ENCODE assay signal across 27 cellular contexts in the genomic region with DNA sequence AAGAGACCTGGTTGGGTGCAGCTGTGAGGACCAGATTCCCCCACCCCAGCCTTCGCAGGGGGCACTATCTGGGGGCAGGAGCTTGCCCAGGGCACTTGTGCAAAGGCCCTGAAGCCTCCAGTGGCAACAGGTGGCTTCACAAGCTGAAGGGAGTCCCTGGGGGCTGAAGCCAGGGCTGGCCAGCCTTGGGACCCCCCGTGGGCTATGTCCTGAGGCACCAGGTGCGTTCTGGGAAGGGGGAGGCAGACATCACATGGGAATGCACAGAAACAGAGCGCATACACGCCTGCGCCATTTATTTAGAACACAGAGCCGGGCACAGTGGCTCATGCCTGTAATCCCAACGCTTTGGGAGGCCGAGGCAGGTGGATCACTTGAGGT. TPM values are rescaled to one million over a fixed set of nuclear protein-coding genes. Genes with fewer than 3 reads are reported as not detected.
DNase-seq lines count a peak whose midpoint lies in the region; ATAC-seq and TF ChIP-seq lines count a peak whose summit lies in the region.
"Had no signal": no experiment of that assay in that cellular context is flagged by ENCODE, and none has a peak within 500 bp of the region (broad histone marks: within the 10 kb centered on the region; RNA-seq: fewer than 3 reads in every experiment).

No MANE protein-coding gene starts in this region.

- peaks cover 14% of the 10 kb centered on the region for H3K4me1 ChIP-seq in CD4-positive, alpha-beta memory T cell (ENCODE audit: insufficient read depth, low read length)
- peaks cover 12 to 24% of the 10 kb centered on the region in 2 donors for H3K4me1 ChIP-seq in adrenal gland (replicated peaks in 1 of 2)

- POLR2A ChIA-PET in activated CD8-positive, alpha-beta T cell treated with anti-CD3 and anti-CD28 coated beads, Interleukin-2, amount 10 ng/mL, durations not matched to agents 7 days and 5 days (lab: Charles Lee) = no interaction called here
- POLR2A ChIA-PET in activated CD8-positive, alpha-beta T cell treated with anti-CD3 and anti-CD28 coated beads for 36 hours (lab: Charles Lee) = no interaction called here
- POLR2A ChIA-PET in CD4-positive, alpha-beta memory T cell (lab: Charles Lee; ENCODE audit: partially characterized antibody) = interaction anchor here (0.6 to 1.2 kb wide), 2 partner anchors 43 to 163 kb away, joined by 3 to 5 read pairs; no protein-coding TSS in a partner anchor

- TF ChIP-seq POLR2A in adrenal gland (IDR thresholded peaks at IDR 0.05) = no peak

- TF ChIP-seq CTCF in activated CD8-positive, alpha-beta T cell treated with anti-CD3 and anti-CD28 coated beads for 36 hours (IDR thresholded peaks at IDR 0.05) = no peak
- TF ChIP-seq CTCF in adrenal gland (IDR thresholded peaks at IDR 0.05) = no peak

- peaks cover 24% of the 10 kb centered on the region for H3K4me1 Mint-ChIP-seq in activated CD8-positive, alpha-beta T cell treated with anti-CD3 and anti-CD28 coated beads, Interleukin-2, amount 10 ng/mL, durations not matched to agents 7 days and 5 days (ENCODE audit: low read depth)
- H3K4me1 Mint-ChIP-seq in activated CD8-positive, alpha-beta T cell treated with anti-CD3 and anti-CD28 coated beads for 36 hours (ENCODE audit: low read depth) = peaks cover 15% of the 10 kb centered on the region
- peaks cover 10 to 15% (median 11%) of the 10 kb centered on the region in 4 donors for H3K4me1 Mint-ChIP-seq in CD4-positive, alpha-beta memory T cell

- H3K9me3 ChIP-seq in CD4-positive, alpha-beta memory T cell (ENCODE audit: control insufficient read depth in 1 of 2, low read length in 2 of 2) = no peaks in the 10 kb centered on the region
- H3K9me3 ChIP-seq in adrenal gland (replicated peaks in 1 of 3) = no peaks in the 10 kb centered on the region
- H3K9me3 ChIP-seq: lower lobe of right lung, SJCRH30, testis, uterus had no signal

- H3K27me3 ChIP-seq in CD4-positive, alpha-beta memory T cell (ENCODE audit: insufficient read depth, low read length) = no peaks in the 10 kb centered on the region
- no peaks in the 10 kb centered on the region for H3K27me3 ChIP-seq in adrenal gland
- H3K27me3 ChIP-seq: brain microvascular endothelial cell, SJCRH30, testis, uterus had no signal

- no peaks in the 10 kb centered on the region for H3K27me3 Mint-ChIP-seq in activated CD8-positive, alpha-beta T cell treated with anti-CD3 and anti-CD28 coated beads, Interleukin-2, amount 10 ng/mL, durations not matched to agents 7 days and 5 days (ENCODE audit: low read depth)
- no peaks in the 10 kb centered on the region for H3K27me3 Mint-ChIP-seq in activated CD8-positive, alpha-beta T cell treated with anti-CD3 and anti-CD28 coated beads for 36 hours
- no peaks in the 10 kb centered on the region for H3K27me3 Mint-ChIP-seq in CD4-positive, alpha-beta memory T cell
- H3K27me3 Mint-ChIP-seq: activated B cell treated with CpG ODN at 0.5 μM for 24 hours had no signal

- ATAC-seq in activated CD8-positive, alpha-beta T cell treated with anti-CD3 and anti-CD28 coated beads, Interleukin-2, amount 10 ng/mL, durations not matched to agents 7 days and 5 days = no peak
- ATAC-seq in activated CD8-positive, alpha-beta T cell treated with anti-CD3 and anti-CD28 coated beads for 36 hours = no peak
- no peak for ATAC-seq in HG02571 (IDR thresholded peaks at IDR 0.05; ENCODE audit: unreplicated experiment)
- ATAC-seq: esophagus mucosa, lower lobe of right lung, PC-3 had no signal

- peak overlapping the region; percentile 13 for H3K4me3 Mint-ChIP-seq in activated CD8-positive, alpha-beta T cell treated with anti-CD3 and anti-CD28 coated beads, Interleukin-2, amount 10 ng/mL, durations not matched to agents 7 days and 5 days
- no peak overlapping the region for H3K4me3 Mint-ChIP-seq in activated CD8-positive, alpha-beta T cell treated with anti-CD3 and anti-CD28 coated beads for 36 hours
- H3K4me3 Mint-ChIP-seq in CD4-positive, alpha-beta memory T cell = peak overlapping the region in 1 of 8 donors; percentile 99

- peaks cover 9% of the 10 kb centered on the region for H3K36me3 Mint-ChIP-seq in activated CD8-positive, alpha-beta T cell treated with anti-CD3 and anti-CD28 coated beads, Interleukin-2, amount 10 ng/mL, durations not matched to agents 7 days and 5 days (ENCODE audit: low read depth)
- H3K36me3 Mint-ChIP-seq in activated CD8-positive, alpha-beta T cell treated with anti-CD3 and anti-CD28 coated beads for 36 hours (ENCODE audit: low read depth) = peaks cover 3% of the 10 kb centered on the region
- peaks cover 3 to 21% of the 10 kb centered on the region in 2 donors for H3K36me3 Mint-ChIP-seq in CD4-positive, alpha-beta memory T cell

- H3K27ac ChIP-seq in CD4-positive, alpha-beta memory T cell (ENCODE audit: low read depth, low read length) = no peak overlapping the region
- H3K27ac ChIP-seq in adrenal gland = peak overlapping the region in 3 of 5 donors; percentile 73 to 85 (median 79)
- H3K27ac ChIP-seq: brain microvascular endothelial cell, SJCRH30, uterus had no signal

- WGBS in adrenal gland, 4 donors = 79 to 84% (median 81%) methylated on average over 3 to 9 of the region's 9 CpGs

- intact Hi-C loops in activated CD8-positive, alpha-beta T cell treated with anti-CD3 and anti-CD28 coated beads for 36 hours (cut with micrococcal nuclease) = no loop called here
- intact Hi-C loops in CD4-positive, alpha-beta memory T cell (cut with micrococcal nuclease) = loop anchor here (2.0 to 5.0 kb wide), 5 partner anchors 25 to 222 kb away; partner anchors contain the start of genes MBD3 and UQCR11
- intact Hi-C loops in adrenal gland (cut with DNase I) = loop anchor here in 1 of 2 donors (10.0 kb wide), 1 partner anchor 269 kb away; no protein-coding TSS in a partner anchor

- DNase-seq in activated CD8-positive, alpha-beta T cell treated with anti-CD3 and anti-CD28 coated beads, Interleukin-2, amount 10 ng/mL, durations not matched to agents 7 days and 5 days = no peak
- DNase-seq in activated CD8-positive, alpha-beta T cell treated with anti-CD3 and anti-CD28 coated beads for 36 hours = no peak
- DNase-seq in CD4-positive, alpha-beta memory T cell = no peak
- DNase-seq in NCI-H69 (lab: John Stamatoyannopoulos, UW) (peak; percentile 45), adrenal gland (peak in 3 of 7 donors; percentile 18 to 26 (median 25)), T-helper 1 cell (no peak), HPDE6-E6E7 (ENCODE audit: extremely low spot score) (no peak)
- DNase-seq: ACHN; activated B cell treated with CpG ODN at 0.5 μM for 24 hours; activated CD8-positive, alpha-beta memory T cell treated with anti-CD3 and anti-CD28 coated beads for 24 hours; activated T-cell treated with anti-CD3 and anti-CD28 coated beads, Interleukin-2, amount 50 U/mL, for 48 hours; brain microvascular endothelial cell; C1 segment of cervical spinal cord; effector memory CD4-positive, alpha-beta T cell; foreskin melanocyte; islet precursor cell; KBM-7; lower lobe of right lung; NCI-H187 treated with DMSO at 0.1 percent for 48 hours; NCI-H748 treated with DMSO at 0.1 percent for 48 hours; PC-3; SJCRH30; T-helper 9 cell; testis had no signal

- no peaks in the 10 kb centered on the region for H3K9me3 Mint-ChIP-seq in activated CD8-positive, alpha-beta T cell treated with anti-CD3 and anti-CD28 coated beads, Interleukin-2, amount 10 ng/mL, durations not matched to agents 7 days and 5 days (ENCODE audit: insufficient read depth)
- H3K9me3 Mint-ChIP-seq in activated CD8-positive, alpha-beta T cell treated with anti-CD3 and anti-CD28 coated beads for 36 hours = no peaks in the 10 kb centered on the region
- no peaks in the 10 kb centered on the region for H3K9me3 Mint-ChIP-seq in CD4-positive, alpha-beta memory T cell
- H3K9me3 Mint-ChIP-seq: activated B cell treated with CpG ODN at 0.5 μM for 24 hours had no signal

- CTCF ChIA-PET in activated CD8-positive, alpha-beta T cell treated with anti-CD3 and anti-CD28 coated beads, Interleukin-2, amount 10 ng/mL, durations not matched to agents 7 days and 5 days (lab: Charles Lee) = interaction anchor here (1.5 to 2.3 kb wide), 2 partner anchors 12 to 26 kb away, joined by 4 to 11 read pairs; no protein-coding TSS in a partner anchor
- CTCF ChIA-PET in activated CD8-positive, alpha-beta T cell treated with anti-CD3 and anti-CD28 coated beads for 36 hours (lab: Charles Lee) = interaction anchor here (0.7 to 2.1 kb wide), 5 partner anchors 13 to 142 kb away, joined by 3 to 7 read pairs (median 4); no protein-coding TSS in a partner anchor
- CTCF ChIA-PET in CD4-positive, alpha-beta memory T cell (lab: Charles Lee; ENCODE audit: partially characterized antibody) = interaction anchor here (1.6 to 2.5 kb wide), 2 partner anchors 12 to 24 kb away, joined by 5 to 10 read pairs; no protein-coding TSS in a partner anchor

- H3K36me3 ChIP-seq in CD4-positive, alpha-beta memory T cell (ENCODE audit: insufficient read depth, low read length) = peaks cover 23% of the 10 kb centered on the region
- H3K36me3 ChIP-seq in adrenal gland (replicated peaks in 1 of 2) = peaks cover 0 to 41% of the 10 kb centered on the region in 2 donors
- H3K36me3 ChIP-seq: uterus had no signal

- no peak overlapping the region for H3K4me3 ChIP-seq in CD4-positive, alpha-beta memory T cell (ENCODE audit: low read length in 2 of 2)
- no peak overlapping the region for H3K4me3 ChIP-seq in adrenal gland
- H3K4me3 ChIP-seq: testis, uterus had no signal

- no peak overlapping the region for H3K27ac Mint-ChIP-seq in activated CD8-positive, alpha-beta T cell treated with anti-CD3 and anti-CD28 coated beads, Interleukin-2, amount 10 ng/mL, durations not matched to agents 7 days and 5 days
- H3K27ac Mint-ChIP-seq in activated CD8-positive, alpha-beta T cell treated with anti-CD3 and anti-CD28 coated beads for 36 hours = no peak overlapping the region
- H3K27ac Mint-ChIP-seq in CD4-positive, alpha-beta memory T cell = peak overlapping the region in 4 of 7 donors; percentile 17 to 70 (median 44)
- H3K27ac Mint-ChIP-seq: activated B cell treated with CpG ODN at 0.5 μM for 24 hours had no signal

RNA-seq across cellular contexts. Expression of gene ATP8B3, which starts 1.8 kb away (rescaled TPM):
- total RNA-seq in activated CD8-positive, alpha-beta T cell treated with anti-CD3 and anti-CD28 coated beads, Interleukin-2, amount 10 ng/mL, durations not matched to agents 7 days and 5 days = 10 to 100 TPM; 20.2 to 27.8 TPM
- total RNA-seq in activated CD8-positive, alpha-beta T cell treated with anti-CD3 and anti-CD28 coated beads for 36 hours = 1 to 10 TPM; 5.8 to 8.2 TPM
- 1 to 10 TPM; 4.9 to 5.5 TPM for total RNA-seq in CD4-positive, alpha-beta memory T cell
- 1 to 10 TPM in 1 of 2 donors, under 1 TPM in 1; 0.73 to 2.3 TPM for polyA plus RNA-seq in CD4-positive, alpha-beta memory T cell
- 10 to 100 TPM in 2 of 8 donors, 1 to 10 TPM in 5, under 1 TPM in 1; 0.26 to 15.1 (median 4.6) TPM for total RNA-seq in adrenal gland
- polyA plus RNA-seq in adrenal gland = 1 to 10 TPM; 2.0 to 9.2 (median 3.9) TPM

RNA-seq across cellular contexts. Expression of gene REXO1, which starts 34.5 kb away (rescaled TPM):
- total RNA-seq in activated CD8-positive, alpha-beta T cell treated with anti-CD3 and anti-CD28 coated beads, Interleukin-2, amount 10 ng/mL, durations not matched to agents 7 days and 5 days = 10 to 100 TPM; 47.9 to 52.9 TPM
- total RNA-seq in activated CD8-positive, alpha-beta T cell treated with anti-CD3 and anti-CD28 coated beads for 36 hours = 10 to 100 TPM; 43.4 to 46.8 TPM
- 10 to 100 TPM; 57.1 to 57.3 TPM for total RNA-seq in CD4-positive, alpha-beta memory T cell
- 10 to 100 TPM in 1 of 2 donors, 1 to 10 TPM in 1; 1.5 to 11.9 TPM for polyA plus RNA-seq in CD4-positive, alpha-beta memory T cell
- total RNA-seq in adrenal gland = 10 to 100 TPM; 14.4 to 98.8 (median 44.5) TPM
- polyA plus RNA-seq in adrenal gland = 100 to 1,000 TPM in 2 of 3 donors, 10 to 100 TPM in 1; 18.4 to 155 (median 150) TPM

RNA-seq across cellular contexts. Expression of gene KLF16, which starts 49.6 kb away (rescaled TPM):
- total RNA-seq in activated CD8-positive, alpha-beta T cell treated with anti-CD3 and anti-CD28 coated beads, Interleukin-2, amount 10 ng/mL, durations not matched to agents 7 days and 5 days = 10 to 100 TPM; 26.5 to 29.8 TPM
- total RNA-seq in activated CD8-positive, alpha-beta T cell treated with anti-CD3 and anti-CD28 coated beads for 36 hours = 10 to 100 TPM; 25.6 to 27.7 TPM
- total RNA-seq in CD4-positive, alpha-beta memory T cell = 10 to 100 TPM; 17.9 to 19.3 TPM
- polyA plus RNA-seq in CD4-positive, alpha-beta memory T cell = 1 to 10 TPM in 1 of 2 donors, under 1 TPM in 1; 0.39 to 1.3 TPM
- 10 to 100 TPM in 7 of 8 donors, 1 to 10 TPM in 1; 7.1 to 28.1 (median 18.3) TPM for total RNA-seq in adrenal gland
- 10 to 100 TPM in 1 of 3 donors, 1 to 10 TPM in 2; 2.0 to 12.9 (median 6.9) TPM for polyA plus RNA-seq in adrenal gland

Comparison
In these comparisons a context has a peak if more than half of its experiments do, and no peak if none do; other contexts are left out.
1. H3K27ac Mint-ChIP-seq: peak in CD4-positive, alpha-beta memory T cell (4 of 7); none in activated CD8-positive, alpha-beta T cell treated with anti-CD3 and anti-CD28 coated beads, Interleukin-2, amount 10 ng/mL, durations not matched to agents 7 days and 5 days (single experiment) and activated CD8-positive, alpha-beta T cell treated with anti-CD3 and anti-CD28 coated beads for 36 hours (single experiment).